8 cellular contexts compared by ENCODE assay signal in the genomic region with DNA sequence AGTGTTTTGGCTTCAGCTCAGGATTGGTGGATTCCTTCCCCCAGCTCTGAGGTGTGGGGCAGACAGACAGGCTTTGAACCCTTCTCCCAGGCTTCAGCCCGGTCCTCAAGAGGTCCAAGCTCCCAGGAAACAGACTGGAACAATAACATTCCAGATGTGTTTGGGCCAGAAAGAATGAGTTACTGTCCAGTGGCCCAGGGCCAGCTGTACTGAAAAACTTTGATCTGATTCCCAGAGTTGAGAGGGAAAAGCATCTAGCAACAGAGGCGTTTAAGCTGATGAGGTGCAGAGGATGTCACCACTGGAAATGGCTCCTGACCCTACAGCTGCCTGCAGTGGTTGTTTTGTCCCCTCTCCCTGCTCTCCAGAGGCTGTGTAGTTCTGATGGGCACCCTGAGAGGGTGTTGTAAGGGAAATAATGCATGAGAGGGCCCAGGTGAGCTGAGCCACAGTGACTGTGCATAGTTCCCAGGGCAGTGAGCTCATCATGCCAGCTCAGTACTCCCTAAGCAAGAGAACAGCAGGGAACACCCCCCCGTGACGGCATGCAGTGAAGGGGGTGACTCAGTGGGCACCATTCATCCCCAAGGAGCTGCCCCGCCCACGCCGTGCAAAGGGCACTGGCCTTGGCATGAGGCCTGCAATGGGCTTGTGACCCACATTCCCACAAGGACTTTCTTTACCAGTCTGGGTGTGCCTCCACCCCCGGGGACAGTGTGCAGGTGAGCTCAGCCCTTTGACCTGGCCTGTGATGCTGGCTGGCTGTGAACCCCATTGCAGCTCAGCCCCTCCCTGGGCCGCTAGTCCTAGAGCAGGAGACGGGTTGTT. TPM values are rescaled to one million over a fixed set of nuclear protein-coding genes. Genes with fewer than 3 reads are reported as not detected.
A peak's percentile ranks its signal among the peaks of the same experiment; 100 is the strongest.
DNase-seq lines count a peak whose midpoint lies in the region; ATAC-seq lines count a peak whose summit lies in the region.
"Had no signal": no experiment of that assay in that cellular context is flagged by ENCODE, and none has a peak within 500 bp of the region (broad histone marks: within the 10 kb centered on the region; RNA-seq: fewer than 3 reads in every experiment).

No MANE protein-coding gene starts in this region.

- peaks cover 56% of the 10 kb centered on the region for H3K36me3 Mint-ChIP-seq in activated T-helper 1 cell treated with anti-CD3 and anti-CD28 coated beads, Interleukin-12 subunit alpha, Interleukin-12 subunit beta, Interleukin-2, Interleukin-4 antibody, amounts not matched to agents 30 ng/mL and 10 ng/mL and 1 ng/mL, durations not matched to agents 14 hours and 24 hours and 36 hours (ENCODE audit: low read depth)

- H3K4me3 Mint-ChIP-seq in activated T-helper 1 cell treated with anti-CD3 and anti-CD28 coated beads, Interleukin-12 subunit alpha, Interleukin-12 subunit beta, Interleukin-2, Interleukin-4 antibody, amounts not matched to agents 30 ng/mL and 10 ng/mL and 1 ng/mL, durations not matched to agents 14 hours and 24 hours and 36 hours = no peak overlapping the region

- H3K9me3 Mint-ChIP-seq in activated T-helper 1 cell treated with anti-CD3 and anti-CD28 coated beads, Interleukin-12 subunit alpha, Interleukin-12 subunit beta, Interleukin-2, Interleukin-4 antibody, amounts not matched to agents 30 ng/mL and 10 ng/mL and 1 ng/mL, durations not matched to agents 14 hours and 24 hours and 36 hours = no peaks in the 10 kb centered on the region

- ATAC-seq in left colon = peak; percentile 83

- peak overlapping the region; percentile 9 for H3K27ac ChIP-seq in temporal lobe (ENCODE audit: low read depth, low read length)

- no peak overlapping the region for H3K27ac Mint-ChIP-seq in activated T-helper 1 cell treated with anti-CD3 and anti-CD28 coated beads, Interleukin-12 subunit alpha, Interleukin-12 subunit beta, Interleukin-2, Interleukin-4 antibody, amounts not matched to agents 30 ng/mL and 10 ng/mL and 1 ng/mL, durations not matched to agents 14 hours and 24 hours and 36 hours

- H3K27me3 Mint-ChIP-seq in activated T-helper 1 cell treated with anti-CD3 and anti-CD28 coated beads, Interleukin-12 subunit alpha, Interleukin-12 subunit beta, Interleukin-2, Interleukin-4 antibody, amounts not matched to agents 30 ng/mL and 10 ng/mL and 1 ng/mL, durations not matched to agents 14 hours and 24 hours and 36 hours (ENCODE audit: insufficient read depth) = no peaks in the 10 kb centered on the region

- DNase-seq in HS-5 (ENCODE audit: low read depth) (peak; percentile 78), astrocyte of the hippocampus (ENCODE audit: low read depth, low spot score) (peak; percentile 86), left colon (peak; percentile 90 to 96), KG1 (lab: John Stamatoyannopoulos, UW) (no peak)
- DNase-seq in activated T-helper 1 cell treated with anti-CD3 and anti-CD28 coated beads, Interleukin-12 subunit alpha, Interleukin-12 subunit beta, Interleukin-2, Interleukin-4 antibody, amounts not matched to agents 30 ng/mL and 10 ng/mL and 1 ng/mL, durations not matched to agents 14 hours and 24 hours and 36 hours (ENCODE audit: low spot score) = no peak
- no peak for DNase-seq in activated naive CD4-positive, alpha-beta T cell (lab: John Stamatoyannopoulos, UW)
- DNase-seq: NCI-H345 had no signal

- peaks cover 5% of the 10 kb centered on the region for H3K4me1 Mint-ChIP-seq in activated T-helper 1 cell treated with anti-CD3 and anti-CD28 coated beads, Interleukin-12 subunit alpha, Interleukin-12 subunit beta, Interleukin-2, Interleukin-4 antibody, amounts not matched to agents 30 ng/mL and 10 ng/mL and 1 ng/mL, durations not matched to agents 14 hours and 24 hours and 36 hours (ENCODE audit: low read depth)

- intact Hi-C loops in left colon (cut with DNase I, micrococcal nuclease) = no loop called here
- intact Hi-C loops in activated T-helper 1 cell treated with anti-CD3 and anti-CD28 coated beads, Interleukin-12 subunit alpha, Interleukin-12 subunit beta, Interleukin-2, Interleukin-4 antibody, amounts not matched to agents 30 ng/mL and 10 ng/mL and 1 ng/mL, durations not matched to agents 14 hours and 24 hours and 36 hours (cut with micrococcal nuclease) = no loop called here

RNA-seq across cellular contexts. Expression of gene SFN, which starts 13.8 kb away (rescaled TPM):
- total RNA-seq in left colon (100 to 1,000 TPM; 202 to 348 TPM), temporal lobe (not detected)
- total RNA-seq in activated T-helper 1 cell treated with anti-CD3 and anti-CD28 coated beads, Interleukin-12 subunit alpha, Interleukin-12 subunit beta, Interleukin-2, Interleukin-4 antibody, amounts not matched to agents 30 ng/mL and 10 ng/mL and 1 ng/mL, durations not matched to agents 14 hours and 24 hours and 36 hours = 0.47 and 0.78 TPM in 2 replicates

RNA-seq across cellular contexts. Expression of gene ZDHHC18, which starts 22.7 kb away (rescaled TPM):
- total RNA-seq in left colon = 10 to 100 TPM; 22.2 to 25.8 TPM
- 5.4 TPM for total RNA-seq in temporal lobe
- 87.3 and 94.4 TPM in 2 replicates for total RNA-seq in activated T-helper 1 cell treated with anti-CD3 and anti-CD28 coated beads, Interleukin-12 subunit alpha, Interleukin-12 subunit beta, Interleukin-2, Interleukin-4 antibody, amounts not matched to agents 30 ng/mL and 10 ng/mL and 1 ng/mL, durations not matched to agents 14 hours and 24 hours and 36 hours

RNA-seq across cellular contexts. Expression of gene GPN2, which starts 40.9 kb away (rescaled TPM):
- total RNA-seq in left colon (10 to 100 TPM; 33.8 to 38.8 TPM), temporal lobe (9.3 TPM)
- 46.4 and 51.9 TPM in 2 replicates for total RNA-seq in activated T-helper 1 cell treated with anti-CD3 and anti-CD28 coated beads, Interleukin-12 subunit alpha, Interleukin-12 subunit beta, Interleukin-2, Interleukin-4 antibody, amounts not matched to agents 30 ng/mL and 10 ng/mL and 1 ng/mL, durations not matched to agents 14 hours and 24 hours and 36 hours

RNA-seq across cellular contexts. Expression of gene GPATCH3, which starts 51.1 kb away (rescaled TPM):
- total RNA-seq in left colon (10 to 100 TPM; 12.3 to 15.2 TPM), temporal lobe (9.3 TPM)
- 15.6 and 15.7 TPM in 2 replicates for total RNA-seq in activated T-helper 1 cell treated with anti-CD3 and anti-CD28 coated beads, Interleukin-12 subunit alpha, Interleukin-12 subunit beta, Interleukin-2, Interleukin-4 antibody, amounts not matched to agents 30 ng/mL and 10 ng/mL and 1 ng/mL, durations not matched to agents 14 hours and 24 hours and 36 hours

Comparison
In these comparisons a context has a peak if more than half of its experiments do, and no peak if none do; other contexts are left out.
1. DNase-seq: peak in HS-5 (single experiment), astrocyte of the hippocampus (single experiment) and left colon (2 of 2); none in KG1 (single experiment), activated T-helper 1 cell treated with anti-CD3 and anti-CD28 coated beads, Interleukin-12 subunit alpha, Interleukin-12 subunit beta, Interleukin-2, Interleukin-4 antibody, amounts not matched to agents 30 ng/mL and 10 ng/mL and 1 ng/mL, durations not matched to agents 14 hours and 24 hours and 36 hours (single experiment) and activated naive CD4-positive, alpha-beta T cell (0 of 4).
2. RNA of gene SFN, which starts 13.8 kb away (total RNA-seq): 202 to 348 TPM in left colon; 0.47 to 0.78 TPM in activated T-helper 1 cell treated with anti-CD3 and anti-CD28 coated beads, Interleukin-12 subunit alpha, Interleukin-12 subunit beta, Interleukin-2, Interleukin-4 antibody, amounts not matched to agents 30 ng/mL and 10 ng/mL and 1 ng/mL, durations not matched to agents 14 hours and 24 hours and 36 hours and not detected in temporal lobe (single experiment); every median in the first group is over 100 times any median in the second.